ENCODE assay signal across 8 cellular contexts in genomic region chr5:111254613-111255012, GRCh38. TPM values are rescaled to one million over a fixed set of nuclear protein-coding genes. Genes with fewer than 3 reads are reported as not detected.
DNase-seq lines count a peak whose midpoint lies in the region; ATAC-seq lines count a peak whose summit lies in the region.

No MANE protein-coding gene starts in this region.

- DNase-seq in A172 (ENCODE audit: low spot score), result peak; percentile 8
- peak; percentile 37 to 83 for DNase-seq in activated CD4-positive, alpha-beta T cell treated with anti-CD3 and anti-CD28 coated beads, Interleukin-2, amount 50 U/mL, for 24 hours (ENCODE audit: low read depth in 1 of 2, low spot score in 1 of 2)
- peak in 6 of 9 donors; percentile 36 to 90 (median 52) for DNase-seq in naive thymus-derived CD4-positive, alpha-beta T cell
- DNase-seq in SKM-1 treated with dmso at 0.1 percent for 144 hours (lab: John Stamatoyannopoulos, UW; ENCODE audit: unreplicated experiment), result no peak
- DNase-seq in NOMO-1 (lab: John Stamatoyannopoulos, UW; ENCODE audit: unreplicated experiment in 2 of 2), result no peak
- DNase-seq in left ventricle myocardium superior, result no peak

- no peaks in the 10 kb centered on the region for H3K27me3 ChIP-seq in naive thymus-derived CD4-positive, alpha-beta T cell (ENCODE audit: control insufficient read depth in 2 of 2, insufficient read depth in 2 of 2, low read length in 2 of 2)

- no peaks in the 10 kb centered on the region for H3K36me3 ChIP-seq in naive thymus-derived CD4-positive, alpha-beta T cell (ENCODE audit: control insufficient read depth in 2 of 3, insufficient read depth in 3 of 3, low read length in 3 of 3)

- peak overlapping the region; percentile 76 for H3K27ac ChIP-seq in naive thymus-derived CD4-positive, alpha-beta T cell (ENCODE audit: low read depth, low read length)

- H3K4me3 ChIP-seq in naive thymus-derived CD4-positive, alpha-beta T cell (ENCODE audit: low read length), result no peak overlapping the region

- H3K4me1 Mint-ChIP-seq in naive thymus-derived CD4-positive, alpha-beta T cell, result peaks cover 0 to 78% (median 48%) of the 10 kb centered on the region in 7 donors

- POLR2A ChIA-PET in naive thymus-derived CD4-positive, alpha-beta T cell (lab: Charles Lee), result interaction anchor here (0.6 to 3.8 kb wide), 4 partner anchors 17 to 31 kb away, joined by 3 to 23 read pairs (median 14); partner anchors contain the start of gene CAMK4

- ATAC-seq in GM19438 (IDR thresholded peaks at IDR 0.05; ENCODE audit: low read depth, unreplicated experiment), result peak; percentile 75
- peak; percentile 86 for ATAC-seq in HG03460 (IDR thresholded peaks at IDR 0.05; ENCODE audit: unreplicated experiment)
- peak; percentile 93 for ATAC-seq in naive thymus-derived CD4-positive, alpha-beta T cell
- ATAC-seq in left ventricle myocardium superior, result no peak

- no peaks in the 10 kb centered on the region for H3K9me3 ChIP-seq in naive thymus-derived CD4-positive, alpha-beta T cell (ENCODE audit: control insufficient read depth in 2 of 3, low read length in 3 of 3)

- peak overlapping the region; percentile 65 to 95 (median 85) for H3K27ac Mint-ChIP-seq in naive thymus-derived CD4-positive, alpha-beta T cell

- peaks cover 36 to 73% of the 10 kb centered on the region in 2 donors for H3K4me1 ChIP-seq in naive thymus-derived CD4-positive, alpha-beta T cell (ENCODE audit: control insufficient read depth in 2 of 2, insufficient read depth in 2 of 2, low read length in 2 of 2)

- H3K36me3 Mint-ChIP-seq in naive thymus-derived CD4-positive, alpha-beta T cell, result peaks cover 0 to 53% (median 23%) of the 10 kb centered on the region in 5 donors

- no peaks in the 10 kb centered on the region for H3K27me3 Mint-ChIP-seq in naive thymus-derived CD4-positive, alpha-beta T cell

- H3K4me3 Mint-ChIP-seq in naive thymus-derived CD4-positive, alpha-beta T cell, result peak overlapping the region; percentile 46 to 80 (median 70)

- intact Hi-C loops in naive thymus-derived CD4-positive, alpha-beta T cell (cut with micrococcal nuclease), result loop anchor here (1.0 kb wide), 6 partner anchors 8 to 30 kb away; partner anchors contain the start of gene CAMK4 (in 1 of the 2)
- intact Hi-C loops in left ventricle myocardium superior (cut with micrococcal nuclease), result no loop called here

- CTCF ChIA-PET in naive thymus-derived CD4-positive, alpha-beta T cell (lab: Charles Lee), result interaction anchor here (0.5 to 2.4 kb wide), 5 partner anchors 14 to 1530 kb away, joined by 3 to 9 read pairs (median 6); partner anchors contain the start of gene CAMK4

- H3K9me3 Mint-ChIP-seq in naive thymus-derived CD4-positive, alpha-beta T cell, result peaks cover 0 to 13% (median 1%) of the 10 kb centered on the region in 11 donors

RNA-seq across cellular contexts. Expression of gene CAMK4, which starts 30.4 kb away (rescaled TPM):
- total RNA-seq in A172 (2014; rRNA removed; shearing (Covaris generic)), result 8.1 and 12.9 TPM in 2 replicates
- 100 to 1,000 TPM; 118 to 366 (median 210) TPM for total RNA-seq in naive thymus-derived CD4-positive, alpha-beta T cell
- polyA plus RNA-seq in naive thymus-derived CD4-positive, alpha-beta T cell, result 100 to 1,000 TPM; 188 to 200 TPM
- total RNA-seq in left ventricle myocardium superior, result 0.10 TPM

Comparison
In these comparisons a context has a peak if more than half of its experiments do, and no peak if none do; other contexts are left out.
1. DNase-seq: peak in A172 (single experiment), activated CD4-positive, alpha-beta T cell treated with anti-CD3 and anti-CD28 coated beads, Interleukin-2, amount 50 U/mL, for 24 hours (2 of 2) and naive thymus-derived CD4-positive, alpha-beta T cell (6 of 9); none in SKM-1 treated with dmso at 0.1 percent for 144 hours (single experiment), NOMO-1 (0 of 2) and left ventricle myocardium superior (single experiment).